ENCODE assay signal across 21 cellular contexts in genomic region chr2:102122909-102123308, GRCh38. TPM values are rescaled to one million over a fixed set of nuclear protein-coding genes. Genes with fewer than 3 reads are reported as not detected.
A peak's percentile ranks its signal among the peaks of the same experiment; 100 is the strongest.
DNase-seq lines count a peak whose midpoint lies in the region; ATAC-seq and TF ChIP-seq lines count a peak whose summit lies in the region.
"Had no signal": no experiment of that assay in that cellular context is flagged by ENCODE, and none has a peak within 500 bp of the region (broad histone marks: within the 10 kb centered on the region; RNA-seq: fewer than 3 reads in every experiment).

No MANE protein-coding gene starts in this region.

- in situ Hi-C loops in IMR-90 (cut with MboI; ENCODE audit: low sequenced_read_pairs) (no loop called here), brain microvascular endothelial cell (cut with HindIII; ENCODE audit: low pct_ligation_motif_present, low sequenced_read_pairs) (no loop called here)

- H3K79me1 ChIP-seq in IMR-90 (ENCODE audit: low read depth in 1 of 2, low read length in 2 of 2), result peaks cover 10 to 32% of the 10 kb centered on the region in 2 experiments; a peak in 3 of 4 replicates

- H3K79me2 ChIP-seq in osteoblast (ENCODE audit: insufficient read depth, low read length), result no peaks in the 10 kb centered on the region

- dilution Hi-C loops in IMR-90 (cut with HindIII; ENCODE audit: low sequenced_read_pairs, unreplicated experiment), result no loop called here

- H2BK15ac ChIP-seq in IMR-90 (ENCODE audit: low read depth, low read length), result 0 out of 3 replicates have a peak overlapping the region, but pooled peaks have one; percentile 80

- H3K4ac ChIP-seq in IMR-90 (ENCODE audit: low read depth, low read length), result peak overlapping the region; percentile 84; the same call in 1 of the 2 replicates

- H3K14ac ChIP-seq in IMR-90 (replicated peaks; ENCODE audit: low read depth, low read length), result peak overlapping the region; percentile 94

- no peak overlapping the region for H2AK9ac ChIP-seq in IMR-90 (replicated peaks; ENCODE audit: low read depth, low read length, poor library complexity)

- no peak overlapping the region for H3K4me2 ChIP-seq in IMR-90 (ENCODE audit: low read depth, low read length)
- no peak overlapping the region for H3K4me2 ChIP-seq in osteoblast (ENCODE audit: insufficient read depth, low read length)
- H3K4me2 ChIP-seq: KMS-11 had no signal

- H3K4me1 ChIP-seq in IMR-90 (ENCODE audit: control insufficient read depth, insufficient read depth, low read length) (peaks cover 18% of the 10 kb centered on the region), osteoblast (ENCODE audit: insufficient read depth, low read length) (peaks cover 32% of the 10 kb centered on the region), tibial artery (peaks cover 0 to 20% (median 12%) of the 10 kb centered on the region in 4 donors)

- WGBS in IMR-90 (ENCODE audit: extremely low coverage in 2 of 2, insufficient read length in 1 of 2), 2 experiments, result no CpG with 5 or more reads among the region's 1 CpG

- H3K27me3 ChIP-seq in IMR-90 (ENCODE audit: control insufficient read depth, insufficient read depth, low read length) (no peaks in the 10 kb centered on the region), brain microvascular endothelial cell (replicated peaks) (no peaks in the 10 kb centered on the region), osteoblast (ENCODE audit: insufficient read depth, low read length) (no peaks in the 10 kb centered on the region), tibial artery (no peaks in the 10 kb centered on the region)
- H3K27me3 ChIP-seq: sigmoid colon had no signal

- H3K9me1 ChIP-seq in IMR-90 (ENCODE audit: insufficient read depth, low read length), result peaks cover 16% of the 10 kb centered on the region; the same call in 1 of the 2 replicates

- H3K9ac ChIP-seq in IMR-90 (ENCODE audit: low read depth, low read length), result peak overlapping the region; percentile 50; the same call in 1 of the 2 replicates
- H3K9ac ChIP-seq: KMS-11 had no signal

- no peaks in the 10 kb centered on the region for H3K9me3 ChIP-seq in IMR-90 (ENCODE audit: control insufficient read depth, insufficient read depth, low read length)
- H3K9me3 ChIP-seq in osteoblast (ENCODE audit: low read depth, low read length), result no peaks in the 10 kb centered on the region
- H3K9me3 ChIP-seq in tibial artery, result no peaks in the 10 kb centered on the region
- H3K9me3 ChIP-seq: sigmoid colon had no signal

- peak overlapping the region; percentile 64; the same call in 1 of the 2 replicates for H2AK5ac ChIP-seq in IMR-90 (ENCODE audit: low read depth, low read length)

- peak overlapping the region; percentile 91 for H2BK120ac ChIP-seq in IMR-90 (ENCODE audit: low read depth, low read length)

- H3K27ac ChIP-seq in IMR-90 (ENCODE audit: insufficient read depth, low read length) (peak overlapping the region; percentile 89; the same call in 1 of the 2 replicates), brain microvascular endothelial cell (peak overlapping the region; percentile 90), osteoblast (ENCODE audit: low read depth, low read length) (peak overlapping the region; percentile 99), tibial artery (peak overlapping the region; percentile 71 to 79)
- H3K27ac ChIP-seq: KMS-11, WERI-Rb-1 had no signal

- peak overlapping the region; percentile 31 to 86 for H4K8ac ChIP-seq in IMR-90 (ENCODE audit: low read depth in 2 of 2, low read length in 2 of 2)

- ATAC-seq in IMR-90 (ENCODE audit: low read depth) (no peak), GM21526 (IDR thresholded peaks at IDR 0.05; ENCODE audit: low FRiP score, unreplicated experiment) (no peak), HG03457 (IDR thresholded peaks at IDR 0.05; ENCODE audit: unreplicated experiment) (no peak)
- ATAC-seq: T-helper 17 cell had no signal

- H3K23ac ChIP-seq in IMR-90 (ENCODE audit: low read depth, low read length), result no peak overlapping the region; the same call in 1 of the 2 replicates

- no peak for TF ChIP-seq POLR2A in IMR-90 (IDR thresholded peaks at IDR 0.05; ENCODE audit: low read depth, low read length)

- peak overlapping the region; percentile 68 for H4K5ac ChIP-seq in IMR-90 (ENCODE audit: low read depth, low read length)

- TF ChIP-seq CTCF in IMR-90 (conservative IDR thresholded peaks at IDR 0.05; ENCODE audit: low read depth, low read length) (no peak), brain microvascular endothelial cell (IDR thresholded peaks at IDR 0.05; ENCODE audit: low read depth, low read length, missing control alignments) (no peak), osteoblast (IDR thresholded peaks at IDR 0.05; ENCODE audit: extremely low read depth, low read depth, low read length) (no peak), tibial artery (IDR thresholded peaks at IDR 0.05) (no peak)

- no peak for TF ChIP-seq RAD21 in IMR-90 (IDR thresholded peaks at IDR 0.05; ENCODE audit: low read length)

- DNase-seq in IMR-90 (no peak), brain microvascular endothelial cell (no peak), osteoblast (ENCODE audit: insufficient read length, low spot score, missing footprints) (no peak), tibial artery (no peak), AG08396 (ENCODE audit: low spot score) (no peak)
- DNase-seq: activated CD4-positive, alpha-beta T cell treated with anti-CD3 and anti-CD28 coated beads, Interleukin-2, amount 50 U/mL, for 48 hours; activated T-cell treated with anti-CD3 and anti-CD28 coated beads for 4 hours; anterior cingulate cortex; DMS79 treated with DMSO at 0.1 percent for 48 hours; NCI-H1092 treated with DMSO at 0.1 percent for 48 hours; NCI-H2081 treated with DMSO at 0.1 percent for 48 hours; NCI-H524; Right ventricle myocardium superior; sigmoid colon; stimulated activated CD4-positive, alpha-beta T cell treated with anti-CD3 and anti-CD28 coated beads, Interleukin-4, amount 100 ng/mL, for 1 hour; T-helper 17 cell; WERI-Rb-1 had no signal

- H3K4me3 ChIP-seq in IMR-90 (ENCODE audit: insufficient read depth, low read depth, low read length) (no peak overlapping the region), brain microvascular endothelial cell (ENCODE audit: low read depth, low read length) (no peak overlapping the region), osteoblast (ENCODE audit: insufficient read depth, low read length) (no peak overlapping the region), tibial artery (no peak overlapping the region)
- H3K4me3 ChIP-seq: lung, sigmoid colon had no signal

- H3K18ac ChIP-seq in IMR-90 (ENCODE audit: low read depth, low read length), result peak overlapping the region; percentile 90

- BruUV-seq in IMR-90 (replicated peaks; lab: Mats Ljungman, UMichigan), result no TSS peak

- H4K20me1 ChIP-seq in IMR-90 (ENCODE audit: insufficient read depth, low read length), result no peaks in the 10 kb centered on the region
- no peaks in the 10 kb centered on the region for H4K20me1 ChIP-seq in osteoblast (ENCODE audit: insufficient read depth, low read length)

- intact Hi-C loops in IMR-90 (cut with micrococcal nuclease), result loop anchor here (1.0 kb wide), 1 partner anchor 9 kb away; no protein-coding TSS in a partner anchor
- intact Hi-C loops in tibial artery (cut with DNase I; ENCODE audit: low total_unique reads), result no loop called here

- CTCF ChIA-PET in IMR-90 (lab: Yijun Ruan, JAX), result no interaction called here

- H2AFZ ChIP-seq in IMR-90 (replicated peaks; ENCODE audit: low read length, poor library complexity) (no peak overlapping the region), osteoblast (ENCODE audit: low read length) (no peak overlapping the region)

- POLR2A ChIA-PET in IMR-90 (lab: Charles Lee; ENCODE audit: unreplicated experiment), result no interaction called here

- H3K36me3 ChIP-seq in IMR-90 (ENCODE audit: control insufficient read depth, insufficient read depth, low read length) (peaks cover 2% of the 10 kb centered on the region; the same call in 1 of the 2 replicates), brain microvascular endothelial cell (replicated peaks) (no peaks in the 10 kb centered on the region), osteoblast (ENCODE audit: insufficient read depth, low read length) (no peaks in the 10 kb centered on the region), tibial artery (no peaks in the 10 kb centered on the region)
- H3K36me3 ChIP-seq: sigmoid colon, WERI-Rb-1 had no signal

- H3K56ac ChIP-seq in IMR-90 (ENCODE audit: extremely low read depth, insufficient read depth, low read length), result no peak overlapping the region

- H2BK5ac ChIP-seq in IMR-90 (ENCODE audit: low read depth, low read length, poor library complexity, severe bottlenecking), result peak overlapping the region; percentile 96

- peak overlapping the region; percentile 87 for H2BK20ac ChIP-seq in IMR-90 (ENCODE audit: low read depth, low read length)

- H4K91ac ChIP-seq in IMR-90 (ENCODE audit: insufficient read depth, low read depth, low read length), result peak overlapping the region; percentile 73; the same call in 1 of the 2 replicates

TF ChIP-seq in IMR-90, 13 proteins besides CTCF, POLR2A, EP300 and RAD21 (continues in another document):
- TF ChIP-seq CEBPB (IDR thresholded peaks at IDR 0.05; ENCODE audit: low read depth, low read length) (no peak), BHLHE40 (IDR thresholded peaks at IDR 0.05; ENCODE audit: low read depth, low read length) (no peak), MXI1 (IDR thresholded peaks at IDR 0.05; ENCODE audit: borderline replicate concordance, low read depth, low read length) (no peak), CHD1 (IDR thresholded peaks at IDR 0.05; ENCODE audit: low read depth, low read length) (no peak), ELK1 (IDR thresholded peaks at IDR 0.05; ENCODE audit: borderline replicate concordance, low read depth, low read length) (no peak), SMC3 (IDR thresholded peaks at IDR 0.05; ENCODE audit: low read depth, low read length) (no peak), RFX5 (IDR thresholded peaks at IDR 0.05; ENCODE audit: low read depth, low read length) (no peak), NFE2L2 (IDR thresholded peaks at IDR 0.05; ENCODE audit: low read depth, low read length) (no peak), RCOR1 (IDR thresholded peaks at IDR 0.05; ENCODE audit: insufficient replicate concordance, low read length) (no peak), FOS (IDR thresholded peaks at IDR 0.05; ENCODE audit: low read depth, low read length) (no peak), MAZ (IDR thresholded peaks at IDR 0.05; ENCODE audit: borderline replicate concordance, low read depth, low read length) (no peak)

RNA-seq across cellular contexts. Expression of gene IL1R1, which starts 19.6 kb away (rescaled TPM):
- 6.5 and 8.1 TPM in 2 replicates for total RNA-seq in IMR-90 (2012; rRNA removed)
- 11.3 and 13.8 TPM in 2 replicates for polyA plus RNA-seq in IMR-90 (2012; rRNA removed)
- polyA plus RNA-seq in IMR-90 (2012; cell fraction: cytosol; rRNA removed), result 4.6 and 9.3 TPM in 2 replicates
- 6.3 and 29.2 TPM in 2 replicates for polyA plus RNA-seq in IMR-90 (2012; cell fraction: nucleus; rRNA removed; ENCODE audit: low replicate concordance)
- 89.8 and 116 TPM in 2 replicates for total RNA-seq in osteoblast

Comparison
In these comparisons a context has a peak if more than half of its experiments do, and no peak if none do; other contexts are left out.
1. RNA of gene IL1R1, which starts 19.6 kb away (total RNA-seq): 89.8 to 116 TPM in osteoblast; 6.5 to 8.1 TPM in IMR-90; every median in the first group is over 10 times any median in the second.
2. Peak in every context shown above with its lines, with median percentiles within 50 percentile points of each other: H3K27ac ChIP-seq.